Comparison of ENCODE assay signal across 8 cellular contexts in the genomic region with DNA sequence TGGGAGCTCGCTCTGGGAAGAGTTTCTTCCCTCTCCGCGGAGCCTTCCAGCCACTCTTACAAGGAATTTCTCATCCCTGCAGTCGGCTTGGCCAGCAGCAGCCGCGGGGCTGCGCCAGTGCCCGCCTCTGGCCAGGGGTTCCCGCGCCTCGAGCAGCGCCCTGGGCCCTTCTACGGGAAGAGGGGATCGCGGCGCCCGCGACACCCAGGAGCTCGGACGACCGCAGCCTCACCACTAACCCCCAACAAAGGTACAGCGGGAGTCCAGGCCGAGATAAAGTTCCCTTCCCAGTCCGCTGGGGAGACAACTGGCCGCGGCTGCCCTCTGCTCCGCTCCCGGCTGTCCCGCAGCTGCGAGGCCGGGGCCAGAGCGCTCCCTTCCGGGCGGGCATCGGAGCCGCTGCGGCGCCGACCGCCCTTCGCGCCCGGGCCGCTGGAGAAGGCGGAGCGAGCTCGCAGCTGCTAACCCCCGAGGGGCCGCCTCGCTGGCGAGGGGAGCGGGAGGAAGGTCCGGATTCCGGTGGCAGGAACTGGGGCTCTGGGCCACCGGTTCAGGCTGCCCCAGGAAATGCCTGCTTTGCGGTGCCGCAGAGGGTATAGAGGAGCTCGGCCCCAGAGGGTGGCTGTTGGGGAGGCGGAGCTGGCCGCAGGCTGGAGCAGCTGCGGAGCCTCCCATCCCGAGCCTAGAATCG. TPM values are rescaled to one million over a fixed set of nuclear protein-coding genes. Genes with fewer than 3 reads are reported as not detected.
DNase-seq lines count a peak whose midpoint lies in the region; ATAC-seq lines count a peak whose summit lies in the region.

No MANE protein-coding gene starts in this region.

- peaks cover 0 to 39% (median 0%) of the 10 kb centered on the region in 11 experiments; a peak in 9 of 22 replicates for H3K27me3 ChIP-seq in BLaER1 treated with 17β-estradiol and CSF1 and Interleukin-3, amounts not matched to agents 10 nM and 100 nM

- peak overlapping the region; percentile 38 to 68 (median 56) for H3K4me3 ChIP-seq in BLaER1 treated with 17β-estradiol and CSF1 and Interleukin-3, amounts not matched to agents 10 nM and 100 nM

- DNase-seq in LHCN-M2 (ENCODE audit: low read depth), result peak; percentile 75
- DNase-seq in activated naive CD8-positive, alpha-beta T cell treated with anti-CD3 and anti-CD28 coated beads, Interleukin-2, amount 10 ng/mL, durations not matched to agents 7 days and 5 days, result peak; percentile 66
- DNase-seq in immature natural killer cell, result peak; percentile 54 to 62 (median 56)
- DNase-seq in DMS153 treated with DMSO at 0.1 percent for 48 hours (lab: John Stamatoyannopoulos, UW; ENCODE audit: unreplicated experiment), result no peak

- 0 out of 22 replicates have a peak, but pooled peaks cover 0 to 5% (median 0%) of the 10 kb centered on the region in 11 experiments for H3K9me3 ChIP-seq in BLaER1 treated with 17β-estradiol and CSF1 and Interleukin-3, amounts not matched to agents 10 nM and 100 nM (replicated peaks in 1 of 11)

- H3K27ac Mint-ChIP-seq in activated naive CD8-positive, alpha-beta T cell treated with anti-CD3 and anti-CD28 coated beads, Interleukin-2, amount 10 ng/mL, durations not matched to agents 7 days and 5 days, result no peak overlapping the region
- peak overlapping the region in 3 of 6 donors; percentile 28 to 73 (median 47) for H3K27ac Mint-ChIP-seq in immature natural killer cell
- no peak overlapping the region for H3K27ac Mint-ChIP-seq in stimulated activated memory B cell treated with anti-CD40 and anti-IgM and Interleukin-4, amounts not matched to agents 10 μg/mL and 1 μg/mL and 100 μg/mL, for 72 hours

- H3K36me3 ChIP-seq in BLaER1 treated with 17β-estradiol and CSF1 and Interleukin-3, amounts not matched to agents 10 nM and 100 nM, result no peaks in the 10 kb centered on the region

- H3K4me3 Mint-ChIP-seq in activated naive CD8-positive, alpha-beta T cell treated with anti-CD3 and anti-CD28 coated beads, Interleukin-2, amount 10 ng/mL, durations not matched to agents 7 days and 5 days, result peak overlapping the region; percentile 76
- H3K4me3 Mint-ChIP-seq in immature natural killer cell, result peak overlapping the region; percentile 70 to 98 (median 81)
- H3K4me3 Mint-ChIP-seq in stimulated activated memory B cell treated with anti-CD40 and anti-IgM and Interleukin-4, amounts not matched to agents 10 μg/mL and 1 μg/mL and 100 μg/mL, for 72 hours, result peak overlapping the region; percentile 32

- peak overlapping the region; percentile 89 to 98 (median 94) for H3K4me2 ChIP-seq in BLaER1 treated with 17β-estradiol and CSF1 and Interleukin-3, amounts not matched to agents 10 nM and 100 nM

- POLR2A ChIA-PET in activated naive CD8-positive, alpha-beta T cell treated with anti-CD3 and anti-CD28 coated beads, Interleukin-2, amount 10 ng/mL, durations not matched to agents 7 days and 5 days (lab: Charles Lee), result interaction anchor here (0.5 to 2.0 kb wide), 3 partner anchors 99 to 227 kb away, joined by 3 to 4 read pairs (median 3); no protein-coding TSS in a partner anchor

- peaks cover 65% of the 10 kb centered on the region for H3K27me3 Mint-ChIP-seq in activated naive CD8-positive, alpha-beta T cell treated with anti-CD3 and anti-CD28 coated beads, Interleukin-2, amount 10 ng/mL, durations not matched to agents 7 days and 5 days
- H3K27me3 Mint-ChIP-seq in immature natural killer cell (ENCODE audit: low read depth in 3 of 3), result peaks cover 27 to 47% (median 39%) of the 10 kb centered on the region in 3 donors
- H3K27me3 Mint-ChIP-seq in stimulated activated memory B cell treated with anti-CD40 and anti-IgM and Interleukin-4, amounts not matched to agents 10 μg/mL and 1 μg/mL and 100 μg/mL, for 72 hours, result peaks cover 87% of the 10 kb centered on the region

- peaks cover 34% of the 10 kb centered on the region for H3K4me1 Mint-ChIP-seq in activated naive CD8-positive, alpha-beta T cell treated with anti-CD3 and anti-CD28 coated beads, Interleukin-2, amount 10 ng/mL, durations not matched to agents 7 days and 5 days
- peaks cover 44 to 54% of the 10 kb centered on the region in 2 donors for H3K4me1 Mint-ChIP-seq in immature natural killer cell
- H3K4me1 Mint-ChIP-seq in stimulated activated memory B cell treated with anti-CD40 and anti-IgM and Interleukin-4, amounts not matched to agents 10 μg/mL and 1 μg/mL and 100 μg/mL, for 72 hours, result peaks cover 38% of the 10 kb centered on the region

- H3K36me3 Mint-ChIP-seq in activated naive CD8-positive, alpha-beta T cell treated with anti-CD3 and anti-CD28 coated beads, Interleukin-2, amount 10 ng/mL, durations not matched to agents 7 days and 5 days, result no peaks in the 10 kb centered on the region
- H3K36me3 Mint-ChIP-seq in immature natural killer cell, result no peaks in the 10 kb centered on the region
- H3K36me3 Mint-ChIP-seq in stimulated activated memory B cell treated with anti-CD40 and anti-IgM and Interleukin-4, amounts not matched to agents 10 μg/mL and 1 μg/mL and 100 μg/mL, for 72 hours, result no peaks in the 10 kb centered on the region

- peaks cover 0 to 13% (median 5%) of the 10 kb centered on the region in 11 experiments; a peak in 6 of 22 replicates for H4K20me1 ChIP-seq in BLaER1 treated with 17β-estradiol and CSF1 and Interleukin-3, amounts not matched to agents 10 nM and 100 nM

- H3K9ac ChIP-seq in BLaER1 treated with 17β-estradiol and CSF1 and Interleukin-3, amounts not matched to agents 10 nM and 100 nM, result peak overlapping the region; percentile 62 to 76 (median 69)

- H3K9me3 Mint-ChIP-seq in activated naive CD8-positive, alpha-beta T cell treated with anti-CD3 and anti-CD28 coated beads, Interleukin-2, amount 10 ng/mL, durations not matched to agents 7 days and 5 days, result no peaks in the 10 kb centered on the region
- H3K9me3 Mint-ChIP-seq in immature natural killer cell, result no peaks in the 10 kb centered on the region
- H3K9me3 Mint-ChIP-seq in stimulated activated memory B cell treated with anti-CD40 and anti-IgM and Interleukin-4, amounts not matched to agents 10 μg/mL and 1 μg/mL and 100 μg/mL, for 72 hours, result no peaks in the 10 kb centered on the region

- H3K4me1 ChIP-seq in BLaER1 treated with 17β-estradiol and CSF1 and Interleukin-3, amounts not matched to agents 10 nM and 100 nM, result peaks cover 8 to 56% (median 50%) of the 10 kb centered on the region in 10 experiments; a peak in 18 of 20 replicates

- ATAC-seq in activated naive CD8-positive, alpha-beta T cell treated with anti-CD3 and anti-CD28 coated beads, Interleukin-2, amount 10 ng/mL, durations not matched to agents 7 days and 5 days (ENCODE audit: low read depth), result no peak
- no peak for ATAC-seq in stimulated activated memory B cell treated with anti-CD40 and anti-IgM and Interleukin-4, amounts not matched to agents 10 μg/mL and 1 μg/mL and 100 μg/mL, for 72 hours
- ATAC-seq in GM21737 (IDR thresholded peaks at IDR 0.05; ENCODE audit: unreplicated experiment) (no peak), GM21619 (IDR thresholded peaks at IDR 0.05; ENCODE audit: unreplicated experiment) (no peak)

- peak overlapping the region in 9 of 11 experiments; percentile 41 to 79 (median 65); a peak in 20 of 22 replicates for H3K27ac ChIP-seq in BLaER1 treated with 17β-estradiol and CSF1 and Interleukin-3, amounts not matched to agents 10 nM and 100 nM

RNA-seq across cellular contexts. Expression of gene HS3ST3B1, which starts 3.6 kb away (rescaled TPM):
- 6.9 and 7.7 TPM in 2 replicates for total RNA-seq in LHCN-M2 (2014; rRNA removed)
- polyA plus RNA-seq in LHCN-M2 (2012), result 2.3 TPM
- total RNA-seq in activated naive CD8-positive, alpha-beta T cell treated with anti-CD3 and anti-CD28 coated beads, Interleukin-2, amount 10 ng/mL, durations not matched to agents 7 days and 5 days, result 10 to 100 TPM in 1 of 2 experiments, 1 to 10 TPM in 1; 9.3 to 10.0 TPM
- 10 to 100 TPM in 1 of 3 donors, 1 to 10 TPM in 2; 6.6 to 14.2 (median 9.0) TPM for polyA plus RNA-seq in immature natural killer cell
